Comparison of ENCODE assay signal across 8 cellular contexts in the genomic region with DNA sequence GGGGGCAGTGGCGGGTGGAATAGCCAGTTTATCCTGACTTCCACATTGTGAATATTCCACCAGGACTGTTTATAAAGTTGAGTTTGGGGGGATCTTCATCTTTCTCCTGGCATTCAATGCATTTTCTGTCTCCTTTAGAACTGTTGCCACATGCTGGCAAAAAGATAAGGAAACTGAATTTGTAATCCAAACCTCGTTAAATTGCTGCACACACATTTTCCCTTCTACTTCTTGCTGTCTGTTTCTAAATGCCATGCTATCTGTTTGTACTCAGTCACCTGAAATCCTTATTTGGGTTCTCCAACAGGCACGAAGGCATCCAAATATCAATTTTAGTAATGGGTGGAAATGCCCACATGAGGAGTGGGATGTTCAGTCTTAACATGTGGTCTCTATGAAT.
A peak's percentile ranks its signal among the peaks of the same experiment; 100 is the strongest.
DNase-seq lines count a peak whose midpoint lies in the region; ATAC-seq and TF ChIP-seq lines count a peak whose summit lies in the region.

No MANE protein-coding gene starts in this region.

- H3K27ac Mint-ChIP-seq in T-helper 17 cell: no peak overlapping the region

- no peaks in the 10 kb centered on the region for H3K4me1 Mint-ChIP-seq in T-helper 17 cell

- no peaks in the 10 kb centered on the region for H3K27me3 ChIP-seq in left ventricle myocardium inferior (ENCODE audit: low read depth)
- H3K27me3 ChIP-seq in esophagus (ENCODE audit: control insufficient read depth in 1 of 2, insufficient read depth in 2 of 2, low read length in 2 of 2): no peaks in the 10 kb centered on the region
- H3K27me3 ChIP-seq in osteoblast (ENCODE audit: insufficient read depth, low read length): no peaks in the 10 kb centered on the region
- no peaks in the 10 kb centered on the region for H3K27me3 ChIP-seq in vagina

- H3K36me3 Mint-ChIP-seq in T-helper 17 cell (ENCODE audit: low read depth): no peaks in the 10 kb centered on the region

- no peak for ATAC-seq in left cardiac atrium
- no peak for ATAC-seq in T-helper 17 cell

- peaks cover 45% of the 10 kb centered on the region for H3K4me1 ChIP-seq in left ventricle myocardium inferior
- H3K4me1 ChIP-seq in esophagus (ENCODE audit: control insufficient read depth in 2 of 2, insufficient read depth in 2 of 2, low read length in 1 of 2): no peaks in the 10 kb centered on the region
- H3K4me1 ChIP-seq in osteoblast (ENCODE audit: insufficient read depth, low read length): peaks cover 41% of the 10 kb centered on the region
- H3K4me1 ChIP-seq in vagina: peaks cover 31% of the 10 kb centered on the region

- intact Hi-C loops in left ventricle myocardium inferior (cut with micrococcal nuclease): no loop called here
- intact Hi-C loops in left cardiac atrium (cut with DNase I): loop anchor here (5.0 to 10.0 kb wide), 4 partner anchors 44 to 179 kb away; a partner anchor contains a TSS
- intact Hi-C loops in vagina (cut with DNase I): no loop called here
- intact Hi-C loops in posterior vena cava (cut with DNase I): no loop called here

- H3K36me3 ChIP-seq in left ventricle myocardium inferior: no peaks in the 10 kb centered on the region
- no peaks in the 10 kb centered on the region for H3K36me3 ChIP-seq in esophagus (ENCODE audit: control insufficient read depth in 2 of 2, insufficient read depth in 2 of 2, low read length in 1 of 2)
- no peaks in the 10 kb centered on the region for H3K36me3 ChIP-seq in osteoblast (ENCODE audit: insufficient read depth, low read length)
- H3K36me3 ChIP-seq in vagina: no peaks in the 10 kb centered on the region

- peak overlapping the region; percentile 87 for H3K27ac ChIP-seq in left ventricle myocardium inferior (replicated peaks)
- H3K27ac ChIP-seq in esophagus (ENCODE audit: low read depth in 2 of 2, low read length in 1 of 2): peak overlapping the region; percentile 57 to 74
- H3K27ac ChIP-seq in osteoblast (ENCODE audit: low read depth, low read length): peak overlapping the region; percentile 99
- H3K27ac ChIP-seq in vagina: peak overlapping the region; percentile 74

- no peak for TF ChIP-seq POLR2A in vagina (IDR thresholded peaks at IDR 0.05)

- DNase-seq in left ventricle myocardium inferior (no peak), left cardiac atrium (no peak), osteoblast (ENCODE audit: insufficient read length, low spot score, missing footprints) (no peak), vagina (ENCODE audit: extremely low spot score in 2 of 2) (no peak), amygdala (lab: John Stamatoyannopoulos, UW) (no peak), posterior vena cava (ENCODE audit: low spot score) (no peak), T-helper 17 cell (no peak)

- H3K27me3 Mint-ChIP-seq in T-helper 17 cell: peaks cover 13% of the 10 kb centered on the region

- H2AFZ ChIP-seq in osteoblast (ENCODE audit: low read length): peak overlapping the region; percentile 35

- H3K79me2 ChIP-seq in osteoblast (ENCODE audit: insufficient read depth, low read length): no peaks in the 10 kb centered on the region

- no peak overlapping the region for H3K4me3 Mint-ChIP-seq in T-helper 17 cell

- peak overlapping the region; percentile 59 for H3K4me2 ChIP-seq in osteoblast (ENCODE audit: insufficient read depth, low read length)

- 49 to 54% methylated on average over 3 of the region's 3 CpGs for WGBS in esophagus, 2 donors

- H3K9me3 ChIP-seq in left ventricle myocardium inferior (replicated peaks): no peaks in the 10 kb centered on the region
- H3K9me3 ChIP-seq in esophagus (ENCODE audit: control insufficient read depth in 2 of 2, insufficient read depth in 1 of 2, low read depth in 1 of 2, low read length in 1 of 2): no peaks in the 10 kb centered on the region
- H3K9me3 ChIP-seq in osteoblast (ENCODE audit: low read depth, low read length): no peaks in the 10 kb centered on the region
- H3K9me3 ChIP-seq in vagina: no peaks in the 10 kb centered on the region
- no peaks in the 10 kb centered on the region for H3K9me3 ChIP-seq in T-helper 17 cell (ENCODE audit: control insufficient read depth, low read length, poor library complexity, severe bottlenecking)

- H4K20me1 ChIP-seq in osteoblast (ENCODE audit: insufficient read depth, low read length): no peaks in the 10 kb centered on the region

- TF ChIP-seq CTCF in left ventricle myocardium inferior (IDR thresholded peaks at IDR 0.05; ENCODE audit: borderline replicate concordance): no peak
- no peak for TF ChIP-seq CTCF in osteoblast (IDR thresholded peaks at IDR 0.05; ENCODE audit: extremely low read depth, low read depth, low read length)
- TF ChIP-seq CTCF in vagina (IDR thresholded peaks at IDR 0.05): no peak

- H3K4me3 ChIP-seq in left ventricle myocardium inferior (peak overlapping the region; percentile 0), esophagus (ENCODE audit: low read depth in 1 of 2, low read length in 2 of 2) (no peak overlapping the region), osteoblast (ENCODE audit: insufficient read depth, low read length) (peak overlapping the region; percentile 9), vagina (no peak overlapping the region)

Comparison
In these comparisons a context has a peak if more than half of its experiments do, and no peak if none do; other contexts are left out.
1. intact Hi-C loops: an anchor here in left cardiac atrium (5.0 to 10.0 kb wide); none called in left ventricle myocardium inferior, vagina and posterior vena cava.
2. H3K4me3 ChIP-seq: peak in left ventricle myocardium inferior (single experiment) and osteoblast (single experiment); none in esophagus (0 of 2) and vagina (0 of 2).
3. Peak in every context shown above with its lines, with median percentiles within 50 percentile points of each other: H3K27ac ChIP-seq.